Comparison of ENCODE assay signal across 19 cellular contexts in genomic region chr1:203035111-203036000, GRCh38. TPM values are rescaled to one million over a fixed set of nuclear protein-coding genes. Genes with fewer than 3 reads are reported as not detected.
DNase-seq lines count a peak whose midpoint lies in the region; ATAC-seq and TF ChIP-seq lines count a peak whose summit lies in the region.
"Had no signal": no experiment of that assay in that cellular context is flagged by ENCODE, and none has a peak within 500 bp of the region (broad histone marks: within the 10 kb centered on the region; RNA-seq: fewer than 3 reads in every experiment).

No MANE protein-coding gene starts in this region.

- H3K27me3 Mint-ChIP-seq in GM23338 (ENCODE audit: insufficient read depth, low read depth, poor library complexity) (peaks cover 12% of the 10 kb centered on the region), chondrocyte (ENCODE audit: low read depth) (no peaks in the 10 kb centered on the region), neural progenitor cell (ENCODE audit: insufficient read depth, low read depth) (peaks cover 3% of the 10 kb centered on the region)

- H3K36me3 ChIP-seq in BLaER1 treated with 17β-estradiol and CSF1 and Interleukin-3, amounts not matched to agents 10 nM and 100 nM, result peaks cover 0 to 12% (median 0%) of the 10 kb centered on the region in 11 experiments; a peak in 5 of 22 replicates
- H3K36me3 ChIP-seq in GM23338 (ENCODE audit: insufficient read depth), result no peaks in the 10 kb centered on the region
- H3K36me3 ChIP-seq in neural progenitor cell, result no peaks in the 10 kb centered on the region

- H4K20me1 ChIP-seq in BLaER1 treated with 17β-estradiol and CSF1 and Interleukin-3, amounts not matched to agents 10 nM and 100 nM, result peaks cover 0 to 74% (median 0%) of the 10 kb centered on the region in 11 experiments; a peak in 8 of 22 replicates
- H4K20me1 ChIP-seq in GM23338 (replicated peaks; ENCODE audit: insufficient read depth) (no peaks in the 10 kb centered on the region), neural progenitor cell (ENCODE audit: low read depth) (no peaks in the 10 kb centered on the region)

- H3K4me3 ChIP-seq in BLaER1 treated with 17β-estradiol and CSF1 and Interleukin-3, amounts not matched to agents 10 nM and 100 nM, result no peak overlapping the region
- H3K4me3 ChIP-seq in GM23338 (no peak overlapping the region), neural progenitor cell (no peak overlapping the region)

- H3K9me3 ChIP-seq in BLaER1 treated with 17β-estradiol and CSF1 and Interleukin-3, amounts not matched to agents 10 nM and 100 nM (replicated peaks in 1 of 11), result no peaks in the 10 kb centered on the region
- no peaks in the 10 kb centered on the region for H3K9me3 ChIP-seq in neural progenitor cell (ENCODE audit: low read depth)
- H3K9me3 ChIP-seq: Caco-2 had no signal

- H3K27ac ChIP-seq in BLaER1 treated with 17β-estradiol and CSF1 and Interleukin-3, amounts not matched to agents 10 nM and 100 nM, result peak overlapping the region in 8 of 11 experiments; percentile 14 to 89 (median 74); a peak in 12 of 22 replicates
- H3K27ac ChIP-seq in GM23338 (ENCODE audit: low read depth), result no peak overlapping the region
- no peak overlapping the region for H3K27ac ChIP-seq in neural progenitor cell
- H3K27ac ChIP-seq: epithelial cell of prostate, foreskin keratinocyte had no signal

- no peaks in the 10 kb centered on the region for H3K27me3 ChIP-seq in BLaER1 treated with 17β-estradiol and CSF1 and Interleukin-3, amounts not matched to agents 10 nM and 100 nM
- no peaks in the 10 kb centered on the region for H3K27me3 ChIP-seq in GM23338 (ENCODE audit: insufficient read depth)
- H3K27me3 ChIP-seq in neural progenitor cell, result no peaks in the 10 kb centered on the region

- DNase-seq in GM23338 (ENCODE audit: low spot score) (peak; percentile 41), chondrocyte (ENCODE audit: low spot score) (no peak), neural progenitor cell (ENCODE audit: low spot score) (no peak), GM19238 (ENCODE audit: insufficient read length, low spot score) (no peak)
- DNase-seq: activated CD4-positive, alpha-beta T cell treated with anti-CD3 and anti-CD28 coated beads, Interleukin-2, amount 50 U/mL, for 1 hour; activated naive CD4-positive, alpha-beta T cell treated with anti-CD3 and anti-CD28 coated beads, Interleukin-2, amount 10 ng/mL, durations not matched to agents 7 days and 5 days; Caco-2; foreskin keratinocyte; NCI-H1436; NK-92 treated with Interleukin-12 subunit alpha and Interleukin-12 subunit beta, amount 100 ng/mL, for 24 hours; RPMI8226 had no signal

- peaks cover 65 to 100% (median 95%) of the 10 kb centered on the region in 10 experiments for H3K4me1 ChIP-seq in BLaER1 treated with 17β-estradiol and CSF1 and Interleukin-3, amounts not matched to agents 10 nM and 100 nM
- H3K4me1 ChIP-seq in GM23338 (ENCODE audit: insufficient read depth), result peaks cover 16% of the 10 kb centered on the region; the same call in 1 of the 2 replicates
- no peaks in the 10 kb centered on the region for H3K4me1 ChIP-seq in neural progenitor cell
- H3K4me1 ChIP-seq: foreskin keratinocyte had no signal

- H3K36me3 Mint-ChIP-seq in GM23338 (ENCODE audit: low read depth) (no peaks in the 10 kb centered on the region), chondrocyte (ENCODE audit: low read depth) (no peaks in the 10 kb centered on the region), neural progenitor cell (peaks cover 1% of the 10 kb centered on the region)

- H2AFZ ChIP-seq in GM23338, result no peak overlapping the region
- no peak overlapping the region for H2AFZ ChIP-seq in neural progenitor cell (replicated peaks)

- ATAC-seq in GM23338 (peak; percentile 15), GM18498 (IDR thresholded peaks at IDR 0.05; ENCODE audit: unreplicated experiment) (no peak), GM19455 (IDR thresholded peaks at IDR 0.05; ENCODE audit: unreplicated experiment) (no peak), GM18873 (IDR thresholded peaks at IDR 0.05; ENCODE audit: low FRiP score, unreplicated experiment) (no peak)
- ATAC-seq: foreskin keratinocyte had no signal

- no peaks in the 10 kb centered on the region; the same call in 2 of the 3 replicates for H3K9me3 Mint-ChIP-seq in GM23338
- H3K9me3 Mint-ChIP-seq in chondrocyte (ENCODE audit: low read depth), result no peaks in the 10 kb centered on the region
- no peaks in the 10 kb centered on the region for H3K9me3 Mint-ChIP-seq in neural progenitor cell
- H3K9me3 Mint-ChIP-seq: activated naive CD4-positive, alpha-beta T cell treated with anti-CD3 and anti-CD28 coated beads, Interleukin-2, amount 10 ng/mL, durations not matched to agents 7 days and 5 days had no signal

- no peak overlapping the region for H3K27ac Mint-ChIP-seq in GM23338
- H3K27ac Mint-ChIP-seq in chondrocyte (ENCODE audit: unreplicated experiment), result peak overlapping the region; percentile 36
- H3K27ac Mint-ChIP-seq in neural progenitor cell, result peak overlapping the region; percentile 66
- H3K27ac Mint-ChIP-seq: activated naive CD4-positive, alpha-beta T cell treated with anti-CD3 and anti-CD28 coated beads, Interleukin-2, amount 10 ng/mL, durations not matched to agents 7 days and 5 days had no signal

- H3K4me1 Mint-ChIP-seq in GM23338 (peaks cover 23% of the 10 kb centered on the region), chondrocyte (ENCODE audit: low read depth) (peaks cover 43% of the 10 kb centered on the region), neural progenitor cell (peaks cover 22% of the 10 kb centered on the region)

- TF ChIP-seq CTCF in GM23338 (conservative IDR thresholded peaks at IDR 0.05; ENCODE audit: low read depth in 2 of 2) (peak; percentile 8 to 31; a peak in 2 of 4 replicates), chondrocyte (IDR thresholded peaks at IDR 0.05) (no peak), neural progenitor cell (IDR thresholded peaks at IDR 0.05) (no peak)

- no peaks in the 10 kb centered on the region for H3K9me2 ChIP-seq in GM23338 (ENCODE audit: insufficient read depth)

- H3K4me2 ChIP-seq in BLaER1 treated with 17β-estradiol and CSF1 and Interleukin-3, amounts not matched to agents 10 nM and 100 nM, result peak overlapping the region; percentile 79 to 100 (median 89)
- no peak overlapping the region for H3K4me2 ChIP-seq in GM23338
- no peak overlapping the region for H3K4me2 ChIP-seq in neural progenitor cell

- H3K79me2 ChIP-seq in GM23338 (replicated peaks; ENCODE audit: insufficient read depth), result no peaks in the 10 kb centered on the region
- H3K79me2 ChIP-seq in neural progenitor cell (ENCODE audit: low read depth), result no peaks in the 10 kb centered on the region

- H3F3A ChIP-seq in GM23338 (replicated peaks; ENCODE audit: low read depth) (no peaks in the 10 kb centered on the region), neural progenitor cell (ENCODE audit: low read depth) (no peaks in the 10 kb centered on the region)

- peak overlapping the region in 7 of 11 experiments; percentile 11 to 79 (median 66); a peak in 11 of 22 replicates for H3K9ac ChIP-seq in BLaER1 treated with 17β-estradiol and CSF1 and Interleukin-3, amounts not matched to agents 10 nM and 100 nM
- no peak overlapping the region for H3K9ac ChIP-seq in neural progenitor cell

- no peak overlapping the region for H3K4me3 Mint-ChIP-seq in GM23338
- no peak overlapping the region for H3K4me3 Mint-ChIP-seq in chondrocyte (ENCODE audit: unreplicated experiment)
- H3K4me3 Mint-ChIP-seq in neural progenitor cell, result no peak overlapping the region
- H3K4me3 Mint-ChIP-seq: activated naive CD4-positive, alpha-beta T cell treated with anti-CD3 and anti-CD28 coated beads, Interleukin-2, amount 10 ng/mL, durations not matched to agents 7 days and 5 days had no signal

TF ChIP-seq in GM23338, 12 proteins besides CTCF, POLR2A, EP300 and RAD21 (continues in another document):
- no peak for TF ChIP-seq JUNB (IDR thresholded peaks at IDR 0.05; ENCODE audit: unreplicated experiment)
- TF ChIP-seq REST (IDR thresholded peaks at IDR 0.05; ENCODE audit: unreplicated experiment), result no peak
- TF ChIP-seq STAT1 (IDR thresholded peaks at IDR 0.05; ENCODE audit: unreplicated experiment), result no peak
- no peak for TF ChIP-seq EZH2phosphoT487 (IDR thresholded peaks at IDR 0.05; ENCODE audit: unreplicated experiment)
- TF ChIP-seq CREB1 (CRISPR knock-in tag; IDR thresholded peaks at IDR 0.05; ENCODE audit: low read depth), result no peak

RNA-seq across cellular contexts. Expression of gene PPFIA4, which starts 9.1 kb away (rescaled TPM):
- total RNA-seq in GM23338 (2014; rRNA removed; shearing (Covaris generic)), result 7.6 and 8.0 TPM in 2 replicates
- polyA plus RNA-seq in GM23338 (2016; fragmentation: Nextera tagmentation; extraction: Ambion mirVana), result 1.3 and 2.2 TPM in 2 replicates
- total RNA-seq in chondrocyte, result 6.0 to 16.3 TPM (median 14.7 TPM) in 3 replicates
- total RNA-seq in neural progenitor cell (ENCODE audit: low replicate concordance), result 21.5 and 23.5 TPM in 2 replicates

RNA-seq across cellular contexts. Expression of gene TMEM183A, which starts 28.2 kb away (rescaled TPM):
- total RNA-seq in GM23338 (2014; rRNA removed; shearing (Covaris generic)), result 107 and 128 TPM in 2 replicates
- polyA plus RNA-seq in GM23338 (2016; fragmentation: Nextera tagmentation; extraction: Ambion mirVana), result 54.7 and 55.1 TPM in 2 replicates
- total RNA-seq in chondrocyte, result 51.4 to 59.1 TPM (median 55.5 TPM) in 3 replicates
- total RNA-seq in neural progenitor cell (ENCODE audit: low replicate concordance), result 92.4 and 111 TPM in 2 replicates

RNA-seq across cellular contexts. Expression of gene MYOG, which starts 50.5 kb away (rescaled TPM):
- total RNA-seq in GM23338 (2014; rRNA removed; shearing (Covaris generic)), result not detected in 2 replicates
- polyA plus RNA-seq in GM23338 (2016; fragmentation: Nextera tagmentation; extraction: Ambion mirVana), result not detected in 2 replicates
- total RNA-seq in chondrocyte (not detected in 3 replicates), neural progenitor cell (ENCODE audit: low replicate concordance) (not detected in 2 replicates)
- total RNA-seq: astrocyte, Caco-2, foreskin keratinocyte, lower leg skin, posterior vena cava had no signal
- polyA plus RNA-seq: foreskin keratinocyte had no signal

Comparison
In these comparisons a context has a peak if more than half of its experiments do, and no peak if none do; other contexts are left out.
1. H3K27ac ChIP-seq: peak in BLaER1 treated with 17β-estradiol and CSF1 and Interleukin-3, amounts not matched to agents 10 nM and 100 nM (8 of 11); none in GM23338 (single experiment) and neural progenitor cell (single experiment).
2. H3K4me2 ChIP-seq: peak in BLaER1 treated with 17β-estradiol and CSF1 and Interleukin-3, amounts not matched to agents 10 nM and 100 nM (11 of 11); none in GM23338 (single experiment) and neural progenitor cell (single experiment).
3. CTCF ChIP-seq: peak in GM23338 (2 of 2); none in chondrocyte (single experiment) and neural progenitor cell (single experiment).